Comparison of ENCODE assay signal across 9 cellular contexts in genomic region chr18:26470011-26470637, GRCh38.
A peak's percentile ranks its signal among the peaks of the same experiment; 100 is the strongest.
DNase-seq lines count a peak whose midpoint lies in the region; ATAC-seq and TF ChIP-seq lines count a peak whose summit lies in the region.
"Had no signal": no experiment of that assay in that cellular context is flagged by ENCODE, and none has a peak within 500 bp of the region (broad histone marks: within the 10 kb centered on the region; RNA-seq: fewer than 3 reads in every experiment).

No MANE protein-coding gene starts in this region.

- no peaks in the 10 kb centered on the region for H3K27me3 Mint-ChIP-seq in brain
- H3K27me3 Mint-ChIP-seq in activated CD8-positive, alpha-beta memory T cell treated with anti-CD3 and anti-CD28 coated beads, Interleukin-2, amount 10 ng/mL, durations not matched to agents 7 days and 5 days, result no peaks in the 10 kb centered on the region
- H3K27me3 Mint-ChIP-seq: T-helper 17 cell had no signal

- H3K4me1 Mint-ChIP-seq in brain, result peaks cover 26% of the 10 kb centered on the region
- H3K4me1 Mint-ChIP-seq in activated CD8-positive, alpha-beta memory T cell treated with anti-CD3 and anti-CD28 coated beads, Interleukin-2, amount 10 ng/mL, durations not matched to agents 7 days and 5 days, result no peaks in the 10 kb centered on the region

- peaks cover 65% of the 10 kb centered on the region for H3K36me3 Mint-ChIP-seq in brain
- no peaks in the 10 kb centered on the region for H3K36me3 Mint-ChIP-seq in activated CD8-positive, alpha-beta memory T cell treated with anti-CD3 and anti-CD28 coated beads, Interleukin-2, amount 10 ng/mL, durations not matched to agents 7 days and 5 days

- TF ChIP-seq CTCF in brain (conservative IDR thresholded peaks at IDR 0.05), result no peak

- peak overlapping the region in 4 of 5 experiments; percentile 43 to 86 (median 78) for H3K27ac Mint-ChIP-seq in brain
- no peak overlapping the region for H3K27ac Mint-ChIP-seq in activated CD8-positive, alpha-beta memory T cell treated with anti-CD3 and anti-CD28 coated beads, Interleukin-2, amount 10 ng/mL, durations not matched to agents 7 days and 5 days
- H3K27ac Mint-ChIP-seq: T-helper 17 cell had no signal

- H3K4me3 Mint-ChIP-seq in brain, result peak overlapping the region in 2 of 5 experiments; percentile 23 to 31
- H3K4me3 Mint-ChIP-seq in activated CD8-positive, alpha-beta memory T cell treated with anti-CD3 and anti-CD28 coated beads, Interleukin-2, amount 10 ng/mL, durations not matched to agents 7 days and 5 days, result no peak overlapping the region
- H3K4me3 Mint-ChIP-seq: T-helper 17 cell had no signal

- DNase-seq in EH (ENCODE audit: low read depth) (peak; percentile 46), NCI-H1436 treated with DMSO at 0.1 percent for 48 hours (lab: John Stamatoyannopoulos, UW) (no peak), retina (no peak), superior temporal gyrus (ENCODE audit: extremely low spot score) (no peak)
- no peak for DNase-seq in activated CD8-positive, alpha-beta memory T cell treated with anti-CD3 and anti-CD28 coated beads, Interleukin-2, amount 10 ng/mL, durations not matched to agents 7 days and 5 days
- DNase-seq: T-helper 17 cell had no signal

- ATAC-seq in GM21390 (IDR thresholded peaks at IDR 0.05; ENCODE audit: unreplicated experiment) (peak; percentile 90), HG03469 (IDR thresholded peaks at IDR 0.05; ENCODE audit: unreplicated experiment) (peak; percentile 87)
- no peak for ATAC-seq in activated CD8-positive, alpha-beta memory T cell treated with anti-CD3 and anti-CD28 coated beads, Interleukin-2, amount 10 ng/mL, durations not matched to agents 7 days and 5 days
- ATAC-seq: T-helper 17 cell had no signal

- H3K9me3 Mint-ChIP-seq in brain, result no peaks in the 10 kb centered on the region
- no peaks in the 10 kb centered on the region for H3K9me3 Mint-ChIP-seq in activated CD8-positive, alpha-beta memory T cell treated with anti-CD3 and anti-CD28 coated beads, Interleukin-2, amount 10 ng/mL, durations not matched to agents 7 days and 5 days (ENCODE audit: low read depth)

- CTCF ChIA-PET in activated CD8-positive, alpha-beta memory T cell treated with anti-CD3 and anti-CD28 coated beads, Interleukin-2, amount 10 ng/mL, durations not matched to agents 7 days and 5 days (lab: Charles Lee), result no interaction called here
